8 cellular contexts compared by ENCODE assay signal in genomic region chrX:149540621-149541520, GRCh38. TPM values are rescaled to one million over a fixed set of nuclear protein-coding genes. Genes with fewer than 3 reads are reported as not detected.
DNase-seq lines count a peak whose midpoint lies in the region; ATAC-seq and TF ChIP-seq lines count a peak whose summit lies in the region.

TSS of gene EOLA1 (plus strand) at chrX:149541012. CDS start at chrX:149545631, 4,619 bp downstream.

- peak within 1 kb of the TSS; percentile 78 for H3K4me2 ChIP-seq in SK-N-SH
- peak within 1 kb of the TSS; percentile 60 for H3K4me2 ChIP-seq in osteoblast (ENCODE audit: insufficient read depth, low read length)

- H3K79me2 ChIP-seq in SK-N-SH (ENCODE audit: insufficient read depth) (no peaks in the 10 kb centered on the region), osteoblast (ENCODE audit: insufficient read depth, low read length) (peaks cover 4% of the 10 kb centered on the region)

- ATAC-seq in HG02571 (IDR thresholded peaks at IDR 0.05; ENCODE audit: unreplicated experiment) (peak; percentile 79), thoracic aorta (ENCODE audit: insufficient number of reproducible peaks, low FRiP score, low read depth) (peak; percentile 19)

- WGBS in SK-N-SH (ENCODE audit: low lambda C conversion rate) = 39% methylated on average over 56 of the region's 71 CpGs

- H3K4me3 ChIP-seq in NB4 (ENCODE audit: low read depth, low read length) (peak within 1 kb of the TSS; percentile 80), SK-N-SH (ENCODE audit: low read depth in 2 of 2, low read length in 1 of 2) (peak within 1 kb of the TSS; percentile 63 to 73), osteoblast (ENCODE audit: insufficient read depth, low read length) (peak within 1 kb of the TSS; percentile 82), thoracic aorta (peak within 1 kb of the TSS; percentile 85)

- H3K27ac ChIP-seq in SK-N-SH (ENCODE audit: low read depth in 2 of 2, low read length in 1 of 2) (peak within 1 kb of the TSS; percentile 88 to 93), osteoblast (ENCODE audit: low read depth, low read length) (peak within 1 kb of the TSS; percentile 91), thoracic aorta (peak within 1 kb of the TSS; percentile 92 to 94)

- CTCF ChIA-PET in SK-N-SH (lab: Yijun Ruan, JAX) = interaction anchor here (0.9 to 1.8 kb wide), 3 partner anchors 29 to 36 kb away, joined by 3 to 5 read pairs (median 5); partner anchors contain the start of gene IDS

- H4K20me1 ChIP-seq in SK-N-SH (ENCODE audit: insufficient read depth) (no peaks in the 10 kb centered on the region), osteoblast (ENCODE audit: insufficient read depth, low read length) (no peaks in the 10 kb centered on the region)

- H3K36me3 ChIP-seq in SK-N-SH (replicated peaks in 1 of 2; ENCODE audit: control insufficient read depth in 1 of 2, insufficient read depth in 2 of 2, low read length in 1 of 2) (no peaks in the 10 kb centered on the region), osteoblast (ENCODE audit: insufficient read depth, low read length) (no peaks in the 10 kb centered on the region), thoracic aorta (no peaks in the 10 kb centered on the region)

- DNase-seq in GM04504 (ENCODE audit: low read depth) = peak; percentile 79
- DNase-seq in NB4 (ENCODE audit: low read depth) = peak; percentile 97
- DNase-seq in SK-N-SH = peak; percentile 22
- DNase-seq in activated naive CD4-positive, alpha-beta T cell treated with anti-CD3 and anti-CD28 coated beads, Interleukin-2, amount 50 U/mL, for 16 hours = peak; percentile 89
- DNase-seq in glomerular endothelial cell (ENCODE audit: extremely low read depth, low read depth, low spot score) = no peak
- DNase-seq in osteoblast (ENCODE audit: insufficient read length, low spot score, missing footprints) = peak; percentile 91
- peak; percentile 47 for DNase-seq in thoracic aorta (ENCODE audit: low spot score)

- POLR2A ChIA-PET in SK-N-SH (lab: Yijun Ruan, JAX) = interaction anchor here (0.6 to 2.7 kb wide), 4 partner anchors 19 to 398 kb away, joined by 3 to 18 read pairs (median 7); partner anchors contain the start of genes EOLA2 and IDS

- H3K27me3 ChIP-seq in SK-N-SH (ENCODE audit: insufficient read depth) = no peaks in the 10 kb centered on the region
- no peaks in the 10 kb centered on the region for H3K27me3 ChIP-seq in osteoblast (ENCODE audit: insufficient read depth, low read length)
- no peaks in the 10 kb centered on the region for H3K27me3 ChIP-seq in thoracic aorta (replicated peaks; ENCODE audit: insufficient read depth)

- TF ChIP-seq EP300 in SK-N-SH (IDR thresholded peaks at IDR 0.05; ENCODE audit: borderline replicate concordance in 1 of 2, low read depth in 1 of 2, low read length in 1 of 2) = no peak

- H2AFZ ChIP-seq in SK-N-SH (ENCODE audit: low read depth) = 0 out of 2 replicates have a peak within 1 kb of the TSS, but pooled peaks have one; percentile 54
- H2AFZ ChIP-seq in osteoblast (ENCODE audit: low read length) = peak within 1 kb of the TSS; percentile 58

- H3K9me2 ChIP-seq in SK-N-SH = no peaks in the 10 kb centered on the region

- H3K9me3 ChIP-seq in SK-N-SH (no peaks in the 10 kb centered on the region), osteoblast (ENCODE audit: low read depth, low read length) (no peaks in the 10 kb centered on the region), thoracic aorta (no peaks in the 10 kb centered on the region)

- H3K9ac ChIP-seq in SK-N-SH = peak within 1 kb of the TSS; percentile 69

- TF ChIP-seq POLR2A in NB4 (IDR thresholded peaks at IDR 0.05; ENCODE audit: extremely low read depth, insufficient read length) = peak; percentile 37

- TF ChIP-seq CTCF in NB4 (IDR thresholded peaks at IDR 0.05; ENCODE audit: low read depth, low read length) (no peak), SK-N-SH (IDR thresholded peaks at IDR 0.05) (no peak), osteoblast (IDR thresholded peaks at IDR 0.05; ENCODE audit: extremely low read depth, low read depth, low read length) (no peak), thoracic aorta (IDR thresholded peaks at IDR 0.05) (no peak)

- TF ChIP-seq RAD21 in SK-N-SH (IDR thresholded peaks at IDR 0.05; ENCODE audit: low read length) = no peak

- H3K4me1 ChIP-seq in SK-N-SH (ENCODE audit: control insufficient read depth in 1 of 2, insufficient read depth in 2 of 2, low read depth in 1 of 2, low read length in 1 of 2) (peaks cover 0 to 7% of the 10 kb centered on the region in 2 experiments; a peak in 1 of 4 replicates), osteoblast (ENCODE audit: insufficient read depth, low read length) (peaks cover 4% of the 10 kb centered on the region), thoracic aorta (ENCODE audit: control insufficient read depth in 1 of 2, low read depth in 2 of 2) (peaks cover 0 to 7% of the 10 kb centered on the region in 2 donors)

- H3F3A ChIP-seq in SK-N-SH (replicated peaks; ENCODE audit: insufficient read depth) = no peaks in the 10 kb centered on the region

TF ChIP-seq in SK-N-SH, 30 proteins besides CTCF, POLR2A, EP300 and RAD21 (continues in another document):
- no peak for TF ChIP-seq MEF2A (IDR thresholded peaks at IDR 0.05; ENCODE audit: borderline replicate concordance, low read depth)
- no peak for TF ChIP-seq SMC3 (IDR thresholded peaks at IDR 0.05; ENCODE audit: low read depth, low read length)
- no peak for TF ChIP-seq MAX (IDR thresholded peaks at IDR 0.05; ENCODE audit: low read depth)
- TF ChIP-seq TCF12 (IDR thresholded peaks at IDR 0.05) = no peak
- no peak for TF ChIP-seq GATA2 (CRISPR knock-in tag; IDR thresholded peaks at IDR 0.05)
- TF ChIP-seq POLR2AphosphoS5 (IDR thresholded peaks at IDR 0.05; ENCODE audit: low read depth, low read length) = 0 out of 2 replicates have a peak, but pooled peaks have one; percentile 17
- no peak for TF ChIP-seq USF1 (IDR thresholded peaks at IDR 0.05; ENCODE audit: borderline replicate concordance, low read depth)
- TF ChIP-seq NFIC (IDR thresholded peaks at IDR 0.05; ENCODE audit: borderline replicate concordance) = no peak
- TF ChIP-seq NRF1 (IDR thresholded peaks at IDR 0.05; ENCODE audit: low read depth, low read length) = peak; percentile 26
- no peak for TF ChIP-seq TAF1 (IDR thresholded peaks at IDR 0.05; ENCODE audit: borderline replicate concordance, low read depth, low read length)
- no peak for TF ChIP-seq USF2 (IDR thresholded peaks at IDR 0.05; ENCODE audit: borderline replicate concordance, low read depth, low read length)
- TF ChIP-seq REST (IDR thresholded peaks at IDR 0.05; ENCODE audit: low read depth, low read length) = no peak
- TF ChIP-seq RFX5 (IDR thresholded peaks at IDR 0.05; ENCODE audit: low read length) = no peak
- TF ChIP-seq MXI1 (IDR thresholded peaks at IDR 0.05; ENCODE audit: low read depth, low read length) = peak; percentile 25
- TF ChIP-seq GABPA (IDR thresholded peaks at IDR 0.05; ENCODE audit: low read depth) = no peak
- TF ChIP-seq FOSL2 (IDR thresholded peaks at IDR 0.05; ENCODE audit: borderline replicate concordance, low read depth) = no peak
- TF ChIP-seq YY1 (IDR thresholded peaks at IDR 0.05; ENCODE audit: low read depth) = no peak
- no peak for TF ChIP-seq RCOR1 (IDR thresholded peaks at IDR 0.05; ENCODE audit: low read length)

RNA-seq across cellular contexts. Expression of gene EOLA1, which starts in this region (rescaled TPM):
- 16.3 and 16.5 TPM in 2 replicates for polyA plus RNA-seq in SK-N-SH (2012; rRNA removed)
- 12.3 and 12.8 TPM in 2 replicates for polyA plus RNA-seq in SK-N-SH (2012; cell fraction: cytosol; rRNA removed)
- polyA plus RNA-seq in SK-N-SH (2012; cell fraction: nucleus; rRNA removed) = 43.3 and 55.3 TPM in 2 replicates
- total RNA-seq in glomerular endothelial cell = 10.9 and 11.2 TPM in 2 replicates
- 12.1 and 13.0 TPM in 2 replicates for total RNA-seq in osteoblast
- total RNA-seq in thoracic aorta = 10 to 100 TPM; 22.2 to 22.6 TPM
